In genomic region chr10:20871970-20872369, GRCh38 we compare ENCODE assay signal across 2 cellular contexts.
TF ChIP-seq lines count a peak whose summit lies in the region.

No MANE protein-coding gene starts in this region.

TF ChIP-seq in GM23338, 12 proteins besides CTCF, POLR2A, EP300 and RAD21 (continued from another document):
- no peak for TF ChIP-seq ZNF462 (CRISPR knock-in tag; IDR thresholded peaks at IDR 0.05)
- no peak for TF ChIP-seq NANOG (IDR thresholded peaks at IDR 0.05; ENCODE audit: borderline replicate concordance)
- no peak for TF ChIP-seq ZNF331 (CRISPR knock-in tag; IDR thresholded peaks at IDR 0.05; ENCODE audit: low read depth)
- no peak for TF ChIP-seq EZH2phosphoT487 (IDR thresholded peaks at IDR 0.05; ENCODE audit: unreplicated experiment)
- TF ChIP-seq CREB1 (CRISPR knock-in tag; IDR thresholded peaks at IDR 0.05; ENCODE audit: low read depth), result no peak
- TF ChIP-seq ETS1 (IDR thresholded peaks at IDR 0.05), result no peak
- TF ChIP-seq ZNF114 (CRISPR knock-in tag; IDR thresholded peaks at IDR 0.05), result no peak
- TF ChIP-seq STAT1 (IDR thresholded peaks at IDR 0.05; ENCODE audit: unreplicated experiment), result no peak
- TF ChIP-seq, protein P1, sequence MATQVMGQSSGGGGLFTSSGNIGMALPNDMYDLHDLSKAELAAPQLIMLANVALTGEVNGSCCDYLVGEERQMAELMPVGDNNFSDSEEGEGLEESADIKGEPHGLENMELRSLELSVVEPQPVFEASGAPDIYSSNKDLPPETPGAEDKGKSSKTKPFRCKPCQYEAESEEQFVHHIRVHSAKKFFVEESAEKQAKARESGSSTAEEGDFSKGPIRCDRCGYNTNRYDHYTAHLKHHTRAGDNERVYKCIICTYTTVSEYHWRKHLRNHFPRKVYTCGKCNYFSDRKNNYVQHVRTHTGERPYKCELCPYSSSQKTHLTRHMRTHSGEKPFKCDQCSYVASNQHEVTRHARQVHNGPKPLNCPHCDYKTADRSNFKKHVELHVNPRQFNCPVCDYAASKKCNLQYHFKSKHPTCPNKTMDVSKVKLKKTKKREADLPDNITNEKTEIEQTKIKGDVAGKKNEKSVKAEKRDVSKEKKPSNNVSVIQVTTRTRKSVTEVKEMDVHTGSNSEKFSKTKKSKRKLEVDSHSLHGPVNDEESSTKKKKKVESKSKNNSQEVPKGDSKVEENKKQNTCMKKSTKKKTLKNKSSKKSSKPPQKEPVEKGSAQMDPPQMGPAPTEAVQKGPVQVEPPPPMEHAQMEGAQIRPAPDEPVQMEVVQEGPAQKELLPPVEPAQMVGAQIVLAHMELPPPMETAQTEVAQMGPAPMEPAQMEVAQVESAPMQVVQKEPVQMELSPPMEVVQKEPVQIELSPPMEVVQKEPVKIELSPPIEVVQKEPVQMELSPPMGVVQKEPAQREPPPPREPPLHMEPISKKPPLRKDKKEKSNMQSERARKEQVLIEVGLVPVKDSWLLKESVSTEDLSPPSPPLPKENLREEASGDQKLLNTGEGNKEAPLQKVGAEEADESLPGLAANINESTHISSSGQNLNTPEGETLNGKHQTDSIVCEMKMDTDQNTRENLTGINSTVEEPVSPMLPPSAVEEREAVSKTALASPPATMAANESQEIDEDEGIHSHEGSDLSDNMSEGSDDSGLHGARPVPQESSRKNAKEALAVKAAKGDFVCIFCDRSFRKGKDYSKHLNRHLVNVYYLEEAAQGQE (IDR thresholded peaks at IDR 0.05; ENCODE audit: unreplicated experiment), result no peak
- no peak for TF ChIP-seq EZH2 (IDR thresholded peaks at IDR 0.05; ENCODE audit: low read depth, unreplicated experiment)
- no peak for TF ChIP-seq JUNB (IDR thresholded peaks at IDR 0.05; ENCODE audit: unreplicated experiment)
TF ChIP-seq in GM23338: peak in this region for 0.

TF ChIP-seq in WTC11, 78 proteins besides CTCF, POLR2A, EP300 and RAD21 (continued from another document):
- TF ChIP-seq E2F1 (CRISPR knock-in tag; IDR thresholded peaks at IDR 0.05) (no peak), FOXP1 (CRISPR knock-in tag; IDR thresholded peaks at IDR 0.05; ENCODE audit: borderline replicate concordance) (no peak), ZBTB43 (CRISPR knock-in tag; IDR thresholded peaks at IDR 0.05) (no peak), NFYB (CRISPR knock-in tag; conservative IDR thresholded peaks at IDR 0.05; ENCODE audit: low read depth) (no peak), ELF4 (CRISPR knock-in tag; IDR thresholded peaks at IDR 0.05; ENCODE audit: low read depth) (no peak), ZNF671 (CRISPR knock-in tag; IDR thresholded peaks at IDR 0.05) (no peak), ZNF281 (CRISPR knock-in tag; IDR thresholded peaks at IDR 0.05) (no peak), SMAD3 (CRISPR knock-in tag; IDR thresholded peaks at IDR 0.05; ENCODE audit: borderline replicate concordance) (no peak), AR (CRISPR knock-in tag; IDR thresholded peaks at IDR 0.05) (no peak), CREM (CRISPR knock-in tag; IDR thresholded peaks at IDR 0.05) (no peak)
- TF ChIP-seq, protein P2, sequence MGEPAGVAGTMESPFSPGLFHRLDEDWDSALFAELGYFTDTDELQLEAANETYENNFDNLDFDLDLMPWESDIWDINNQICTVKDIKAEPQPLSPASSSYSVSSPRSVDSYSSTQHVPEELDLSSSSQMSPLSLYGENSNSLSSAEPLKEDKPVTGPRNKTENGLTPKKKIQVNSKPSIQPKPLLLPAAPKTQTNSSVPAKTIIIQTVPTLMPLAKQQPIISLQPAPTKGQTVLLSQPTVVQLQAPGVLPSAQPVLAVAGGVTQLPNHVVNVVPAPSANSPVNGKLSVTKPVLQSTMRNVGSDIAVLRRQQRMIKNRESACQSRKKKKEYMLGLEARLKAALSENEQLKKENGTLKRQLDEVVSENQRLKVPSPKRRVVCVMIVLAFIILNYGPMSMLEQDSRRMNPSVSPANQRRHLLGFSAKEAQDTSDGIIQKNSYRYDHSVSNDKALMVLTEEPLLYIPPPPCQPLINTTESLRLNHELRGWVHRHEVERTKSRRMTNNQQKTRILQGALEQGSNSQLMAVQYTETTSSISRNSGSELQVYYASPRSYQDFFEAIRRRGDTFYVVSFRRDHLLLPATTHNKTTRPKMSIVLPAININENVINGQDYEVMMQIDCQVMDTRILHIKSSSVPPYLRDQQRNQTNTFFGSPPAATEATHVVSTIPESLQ (CRISPR knock-in tag; IDR thresholded peaks at IDR 0.05), result no peak
